In genomic region chr5:14873093-14873492, GRCh38 we compare ENCODE assay signal across 12 cellular contexts. TPM values are rescaled to one million over a fixed set of nuclear protein-coding genes. Genes with fewer than 3 reads are reported as not detected.
A peak's percentile ranks its signal among the peaks of the same experiment; 100 is the strongest.
DNase-seq lines count a peak whose midpoint lies in the region; ATAC-seq, FAIRE-seq and TF ChIP-seq lines count a peak whose summit lies in the region.
"Had no signal": no experiment of that assay in that cellular context is flagged by ENCODE, and none has a peak within 500 bp of the region (broad histone marks: within the 10 kb centered on the region; RNA-seq: fewer than 3 reads in every experiment).

No MANE protein-coding gene starts in this region.

- peak overlapping the region; percentile 67 for H3K27ac ChIP-seq in CD4-positive, alpha-beta memory T cell (ENCODE audit: low read depth, low read length)
- peak overlapping the region; percentile 81 for H3K27ac ChIP-seq in psoas muscle
- no peak overlapping the region for H3K27ac ChIP-seq in kidney (ENCODE audit: low read depth in 2 of 2, low read length in 2 of 2)

- no peak for ATAC-seq in psoas muscle
- ATAC-seq in omental fat pad (ENCODE audit: low FRiP score) = no peak

- H3K9me3 Mint-ChIP-seq in CD4-positive, alpha-beta memory T cell = no peaks in the 10 kb centered on the region

- no peaks in the 10 kb centered on the region for H3K27me3 ChIP-seq in CD4-positive, alpha-beta memory T cell (ENCODE audit: insufficient read depth, low read length)
- H3K27me3 ChIP-seq in Loucy (ENCODE audit: insufficient read depth, low read length, poor library complexity, severe bottlenecking) (no peaks in the 10 kb centered on the region), psoas muscle (ENCODE audit: insufficient read depth in 3 of 3, low read length in 2 of 3) (no peaks in the 10 kb centered on the region)

- no peak overlapping the region for H3K9ac ChIP-seq in Loucy (ENCODE audit: low read depth, low read length, poor library complexity, severe bottlenecking)
- H3K9ac ChIP-seq in kidney (ENCODE audit: low read length in 2 of 2) = peak overlapping the region in 1 of 2 donors; percentile 41

- H3K36me3 Mint-ChIP-seq in CD4-positive, alpha-beta memory T cell = peaks cover 0 to 9% of the 10 kb centered on the region in 2 donors

- H3K9me2 ChIP-seq in Loucy (replicated peaks; ENCODE audit: low read depth, low read length) = no peaks in the 10 kb centered on the region

- H3K79me2 ChIP-seq in Loucy (ENCODE audit: insufficient read depth, low read length) = peaks cover 35% of the 10 kb centered on the region

- peaks cover 22% of the 10 kb centered on the region for H3K4me1 ChIP-seq in CD4-positive, alpha-beta memory T cell (ENCODE audit: insufficient read depth, low read length)
- H3K4me1 ChIP-seq in Loucy (ENCODE audit: insufficient read depth, low read length, poor library complexity, severe bottlenecking) (peaks cover 30% of the 10 kb centered on the region), psoas muscle (peaks cover 7% of the 10 kb centered on the region), kidney (ENCODE audit: control insufficient read depth in 1 of 2, insufficient read depth in 1 of 2, low read depth in 1 of 2, low read length in 2 of 2) (peaks cover 0 to 4% of the 10 kb centered on the region in 2 donors)
- H3K4me1 ChIP-seq: HAP-1 had no signal

- H3K4me3 ChIP-seq in CD4-positive, alpha-beta memory T cell (ENCODE audit: low read length in 2 of 2) = no peak overlapping the region
- H3K4me3 ChIP-seq in Loucy (ENCODE audit: low read length, poor library complexity, severe bottlenecking) = peak overlapping the region; percentile 79
- peak overlapping the region; percentile 60 for H3K4me3 ChIP-seq in epithelial cell of esophagus (ENCODE audit: low read length)
- H3K4me3 ChIP-seq in psoas muscle = peak overlapping the region; percentile 66
- peak overlapping the region in 1 of 2 donors; percentile 54 for H3K4me3 ChIP-seq in kidney (ENCODE audit: low read length in 2 of 2)

- POLR2A ChIA-PET in CD4-positive, alpha-beta memory T cell (lab: Charles Lee; ENCODE audit: partially characterized antibody) = interaction anchor here (1.4 to 2.6 kb wide), 5 partner anchors 44 to 166 kb away, joined by 3 to 12 read pairs (median 6); no protein-coding TSS in a partner anchor

- H3F3A ChIP-seq in Loucy (ENCODE audit: low read depth) = no peaks in the 10 kb centered on the region

- CTCF ChIA-PET in CD4-positive, alpha-beta memory T cell (lab: Charles Lee; ENCODE audit: partially characterized antibody) = interaction anchor here (0.7 to 3.0 kb wide), 11 partner anchors 14 to 187 kb away, joined by 3 to 11 read pairs (median 3); no protein-coding TSS in a partner anchor

- peaks cover 21 to 37% (median 27%) of the 10 kb centered on the region in 4 donors for H3K4me1 Mint-ChIP-seq in CD4-positive, alpha-beta memory T cell

- H2AFZ ChIP-seq in Loucy (ENCODE audit: low read length) = no peak overlapping the region

- no peaks in the 10 kb centered on the region for H3K9me3 ChIP-seq in CD4-positive, alpha-beta memory T cell (ENCODE audit: control insufficient read depth in 1 of 2, low read length in 2 of 2)
- H3K9me3 ChIP-seq in Loucy (ENCODE audit: insufficient read depth, low read depth, low read length) (no peaks in the 10 kb centered on the region), psoas muscle (no peaks in the 10 kb centered on the region), kidney (ENCODE audit: control insufficient read depth in 1 of 2, low read length in 2 of 2) (no peaks in the 10 kb centered on the region)
- H3K9me3 ChIP-seq: HAP-1 had no signal

- no peaks in the 10 kb centered on the region for H3K27me3 Mint-ChIP-seq in CD4-positive, alpha-beta memory T cell

- no peak for TF ChIP-seq CTCF in Loucy (conservative IDR thresholded peaks at IDR 0.05; ENCODE audit: low read length)
- TF ChIP-seq CTCF in epithelial cell of esophagus (IDR thresholded peaks at IDR 0.05; ENCODE audit: insufficient read depth, low read depth, low read length, missing control alignments) = no peak
- no peak for TF ChIP-seq CTCF in psoas muscle (IDR thresholded peaks at IDR 0.05)
- no peak for TF ChIP-seq CTCF in omental fat pad (IDR thresholded peaks at IDR 0.05)
- TF ChIP-seq CTCF in kidney (IDR thresholded peaks at IDR 0.05; ENCODE audit: borderline replicate concordance, extremely low read depth, insufficient read depth) = no peak

- H3K27ac Mint-ChIP-seq in CD4-positive, alpha-beta memory T cell = peak overlapping the region in 4 of 7 donors; percentile 36 to 95 (median 92)

- FAIRE-seq in kidney (lab: Jason Lieb, UNC) = no peak

- H3K36me3 ChIP-seq in CD4-positive, alpha-beta memory T cell (ENCODE audit: insufficient read depth, low read length) = no peaks in the 10 kb centered on the region
- H3K36me3 ChIP-seq in Loucy (ENCODE audit: insufficient read depth, low read length) (no peaks in the 10 kb centered on the region), psoas muscle (ENCODE audit: insufficient read depth in 1 of 2, low read depth in 1 of 2) (no peaks in the 10 kb centered on the region), kidney (ENCODE audit: control insufficient read depth in 1 of 2, insufficient read depth in 2 of 2, low read length in 2 of 2) (no peaks in the 10 kb centered on the region)
- H3K36me3 ChIP-seq: HAP-1, WERI-Rb-1 had no signal

- H3K4me2 ChIP-seq in Loucy (ENCODE audit: low read depth, low read length, poor library complexity, severe bottlenecking) = peak overlapping the region; percentile 80

- no peak for DNase-seq in CD4-positive, alpha-beta memory T cell
- DNase-seq in epithelial cell of esophagus (ENCODE audit: low read depth) (no peak), psoas muscle (no peak), retina (no peak), omental fat pad (ENCODE audit: low spot score) (no peak), T-helper 9 cell (no peak), kidney (no peak)
- DNase-seq: DMS79, NCI-H1105 had no signal

- 78 to 85% (median 83%) methylated on average over 9 of the region's 9 CpGs for WGBS in psoas muscle, 3 donors

- H4K20me1 ChIP-seq in Loucy (ENCODE audit: insufficient read depth, low read length, poor library complexity, severe bottlenecking) = peaks cover 27% of the 10 kb centered on the region

- H3K4me3 Mint-ChIP-seq in CD4-positive, alpha-beta memory T cell = peak overlapping the region in 7 of 8 donors; percentile 12 to 96 (median 92)

- intact Hi-C loops in CD4-positive, alpha-beta memory T cell (cut with micrococcal nuclease) = loop anchor here (2.0 to 5.0 kb wide), 4 partner anchors 166 to 731 kb away; partner anchors contain the start of gene TRIO
- intact Hi-C loops in psoas muscle (cut with DNase I) (loop anchor here (2.0 to 10.0 kb wide), 5 partner anchors 51 to 186 kb away; no protein-coding TSS in a partner anchor), kidney (cut with DNase I) (no loop called here)

RNA-seq across cellular contexts. Expression of gene ANKH, which starts 1.5 kb away (rescaled TPM):
- total RNA-seq in CD4-positive, alpha-beta memory T cell = 100 to 1,000 TPM; 161 to 165 TPM
- 10 to 100 TPM; 34.1 to 67.1 TPM for polyA plus RNA-seq in CD4-positive, alpha-beta memory T cell
- 10 to 100 TPM; 63.0 to 92.8 (median 76.8) TPM for total RNA-seq in psoas muscle
- 10 to 100 TPM; 24.0 to 60.6 (median 37.8) TPM for polyA plus RNA-seq in psoas muscle
- 10 to 100 TPM; 37.4 to 74.3 (median 39.2) TPM for total RNA-seq in omental fat pad
- total RNA-seq in kidney = 44.6 TPM
- polyA plus RNA-seq in kidney (ENCODE audit: insufficient read depth, low read depth, low replicate concordance) = 19.0 TPM

Comparison
In these comparisons a context has a peak if more than half of its experiments do, and no peak if none do; other contexts are left out.
1. H3K27ac ChIP-seq: peak in CD4-positive, alpha-beta memory T cell (single experiment) and psoas muscle (single experiment); none in kidney (0 of 2).
2. H3K4me3 ChIP-seq: peak in Loucy (single experiment), epithelial cell of esophagus (single experiment) and psoas muscle (single experiment); none in CD4-positive, alpha-beta memory T cell (0 of 2).